7 cellular contexts compared by ENCODE assay signal in genomic region chr3:97620514-97620913, GRCh38.
ATAC-seq lines count a peak whose summit lies in the region.

No MANE protein-coding gene starts in this region.

- ATAC-seq in GM18498 (IDR thresholded peaks at IDR 0.05; ENCODE audit: unreplicated experiment) (peak; percentile 64), GM18511 (IDR thresholded peaks at IDR 0.05; ENCODE audit: unreplicated experiment) (peak; percentile 81), GM18861 (IDR thresholded peaks at IDR 0.05; ENCODE audit: unreplicated experiment) (peak; percentile 63), GM18907 (IDR thresholded peaks at IDR 0.05; ENCODE audit: unreplicated experiment) (peak; percentile 69), GM19467 (IDR thresholded peaks at IDR 0.05; ENCODE audit: unreplicated experiment) (peak; percentile 58), HG02938 (IDR thresholded peaks at IDR 0.05; ENCODE audit: unreplicated experiment) (peak; percentile 49), HG03342 (IDR thresholded peaks at IDR 0.05; ENCODE audit: unreplicated experiment) (peak; percentile 62)

Comparison
In these comparisons a context has a peak if more than half of its experiments do, and no peak if none do; other contexts are left out.
1. Peak in every context shown above with its lines: ATAC-seq.